1 cellular context compared by ENCODE assay signal in genomic region chr6:32980488-32981038, GRCh38.
TF ChIP-seq lines count a peak whose summit lies in the region.

No MANE protein-coding gene starts in this region.

TF ChIP-seq in endothelial cell of umbilical vein, 7 proteins besides CTCF, POLR2A, EP300 and RAD21:
- TF ChIP-seq MYC (IDR thresholded peaks at IDR 0.05; ENCODE audit: low read depth, low read length) (no peak), FOS (IDR thresholded peaks at IDR 0.05; ENCODE audit: borderline replicate concordance, insufficient read depth, low read length) (no peak), EZH2 (IDR thresholded peaks at IDR 0.05; ENCODE audit: borderline replicate concordance, low read depth, low read length, severe bottlenecking) (no peak), MAX (IDR thresholded peaks at IDR 0.05; ENCODE audit: insufficient read depth, insufficient read length) (no peak), JUN (IDR thresholded peaks at IDR 0.05; ENCODE audit: borderline replicate concordance, insufficient read depth, insufficient read length, low read depth) (no peak), GATA2 (IDR thresholded peaks at IDR 0.05; ENCODE audit: insufficient read depth, insufficient read length, low read depth, low read length) (no peak), POLR2AphosphoS5 (IDR thresholded peaks at IDR 0.05; ENCODE audit: insufficient read depth, low read depth, low read length) (no peak)
